ENCODE assay signal across 16 cellular contexts in genomic region chr3:183266454-183266853, GRCh38. TPM values are rescaled to one million over a fixed set of nuclear protein-coding genes. Genes with fewer than 3 reads are reported as not detected.
A peak's percentile ranks its signal among the peaks of the same experiment; 100 is the strongest.
DNase-seq lines count a peak whose midpoint lies in the region; ATAC-seq, FAIRE-seq and TF ChIP-seq lines count a peak whose summit lies in the region.
"Had no signal": no experiment of that assay in that cellular context is flagged by ENCODE, and none has a peak within 500 bp of the region (broad histone marks: within the 10 kb centered on the region; RNA-seq: fewer than 3 reads in every experiment).

No MANE protein-coding gene starts in this region.

- TF ChIP-seq RAD21 in HepG2 (CRISPR knock-in tag; IDR thresholded peaks at IDR 0.05) = no peak

- WGBS in tibial nerve, 2 donors = 81 to 86% methylated on average over 3 of the region's 3 CpGs
- WGBS in prostate gland = 89% methylated on average over 3 of the region's 3 CpGs
- 35% methylated on average over 3 of the region's 3 CpGs for WGBS in HepG2 (ENCODE audit: low lambda C conversion rate)

- H3K9ac ChIP-seq in astrocyte (ENCODE audit: low read length) (peak overlapping the region; percentile 50), mucosa of rectum (ENCODE audit: low read depth in 1 of 2, low read length in 2 of 2) (peak overlapping the region; percentile 28 to 60), HepG2 (ENCODE audit: insufficient read depth, low read depth, low read length) (no peak overlapping the region)

- POLR2A ChIA-PET in HepG2 (lab: Yijun Ruan, JAX) = no interaction called here

- H3K4me2 ChIP-seq in astrocyte (ENCODE audit: low read length) (peak overlapping the region; percentile 82), HepG2 (ENCODE audit: low read depth, low read length) (no peak overlapping the region)

- in situ Hi-C loops in HepG2 (cut with HindIII; ENCODE audit: extremely low pct_ligation_motif_present, low pct_unique_long_range_greater_than_20kb) = no loop called here

- no peaks in the 10 kb centered on the region for H3K27me3 Mint-ChIP-seq in astrocyte (ENCODE audit: low read depth, unreplicated experiment)

- ATAC-seq in activated naive CD4-positive, alpha-beta T cell treated with anti-CD3 and anti-CD28 coated beads, Interleukin-2, amount 50 U/mL, for 72 hours = peak; percentile 72 to 80
- ATAC-seq in HepG2 (no peak), mucosa of descending colon (no peak)

- no peaks in the 10 kb centered on the region for H4K20me1 ChIP-seq in astrocyte (ENCODE audit: insufficient read depth, low read length)
- H4K20me1 ChIP-seq in HepG2 (ENCODE audit: insufficient read depth, low read length) = no peaks in the 10 kb centered on the region

- intact Hi-C loops in prostate gland (cut with DNase I) (no loop called here), HepG2 (cut with micrococcal nuclease; ENCODE audit: unreplicated experiment) (no loop called here), mucosa of descending colon (cut with DNase I, micrococcal nuclease) (no loop called here)

- TF ChIP-seq EP300 in tibial nerve (IDR thresholded peaks at IDR 0.05) (no peak), HepG2 (IDR thresholded peaks at IDR 0.05; ENCODE audit: low read depth in 2 of 2, low read length in 2 of 2) (no peak), HepG2 (CRISPR knock-in tag; IDR thresholded peaks at IDR 0.05; ENCODE audit: borderline replicate concordance) (no peak)

- DNase-seq in activated naive CD4-positive, alpha-beta T cell treated with anti-CD3 and anti-CD28 coated beads, Interleukin-2, amount 50 U/mL, for 72 hours (ENCODE audit: low spot score in 2 of 2) = peak in 1 of 2 donors; percentile 29
- DNase-seq in activated naive CD4-positive, alpha-beta T cell treated with Interleukin-2 at 50 U/mL for 16 hours = no peak
- no peak for DNase-seq in astrocyte (ENCODE audit: low read depth)
- no peak for DNase-seq in tibial nerve (ENCODE audit: low spot score in 2 of 2)
- DNase-seq in prostate gland (ENCODE audit: low spot score) = no peak
- no peak for DNase-seq in HepG2 (ENCODE audit: low spot score)
- no peak for DNase-seq in mucosa of descending colon
- DNase-seq: activated CD4-positive, alpha-beta T cell treated with anti-CD3 and anti-CD28 coated beads, Interleukin-2, amount 50 U/mL, for 1 hour; AML-193; erythroblast; heart left ventricle; left cardiac atrium; naive B cell had no signal

- TF ChIP-seq CTCF in astrocyte (IDR thresholded peaks at IDR 0.05; ENCODE audit: insufficient read depth, low read depth, low read length) = no peak
- no peak for TF ChIP-seq CTCF in tibial nerve (IDR thresholded peaks at IDR 0.05)
- TF ChIP-seq CTCF in prostate gland (IDR thresholded peaks at IDR 0.05) = no peak
- TF ChIP-seq CTCF in HepG2 (CRISPR knock-in tag; IDR thresholded peaks at IDR 0.05) = no peak
- no peak for TF ChIP-seq CTCF in mucosa of descending colon (IDR thresholded peaks at IDR 0.05)

- H3K27me3 ChIP-seq in astrocyte (ENCODE audit: insufficient read depth, low read length) (no peaks in the 10 kb centered on the region), mucosa of rectum (ENCODE audit: control insufficient read depth in 2 of 2, insufficient read depth in 2 of 2, low read length in 2 of 2) (no peaks in the 10 kb centered on the region), tibial nerve (no peaks in the 10 kb centered on the region), prostate gland (replicated peaks; ENCODE audit: insufficient read depth) (no peaks in the 10 kb centered on the region), HepG2 (ENCODE audit: control insufficient read depth in 1 of 2, insufficient read depth in 2 of 2, low read length in 2 of 2) (peaks cover 1 to 20% of the 10 kb centered on the region in 2 experiments; a peak in 4 of 5 replicates)
- H3K27me3 ChIP-seq: heart left ventricle, MG63 had no signal

- no TSS peak for BruUV-seq in HepG2 (replicated peaks; lab: Mats Ljungman, UMichigan)

- H3K4me1 ChIP-seq in astrocyte (ENCODE audit: insufficient read depth, low read length) (peaks cover 24% of the 10 kb centered on the region), mucosa of rectum (ENCODE audit: control insufficient read depth in 2 of 2, insufficient read depth in 2 of 2, low read length in 2 of 2) (peaks cover 46% of the 10 kb centered on the region in 2 donors), tibial nerve (peaks cover 0 to 58% (median 22%) of the 10 kb centered on the region in 4 donors), prostate gland (replicated peaks) (no peaks in the 10 kb centered on the region), HepG2 (ENCODE audit: insufficient read depth, low read length) (peaks cover 12% of the 10 kb centered on the region), mucosa of descending colon (ENCODE audit: low read depth) (peaks cover 41% of the 10 kb centered on the region)

- peaks cover 41% of the 10 kb centered on the region for H3K79me2 ChIP-seq in astrocyte (ENCODE audit: insufficient read depth, low read length)
- no peaks in the 10 kb centered on the region for H3K79me2 ChIP-seq in HepG2 (ENCODE audit: insufficient read depth, low read length)

- H3K36me3 Mint-ChIP-seq in activated naive CD4-positive, alpha-beta T cell treated with anti-CD3 and anti-CD28 coated beads, Interleukin-2, amount 50 U/mL, for 72 hours = peaks cover 17 to 20% of the 10 kb centered on the region in 2 donors
- no peaks in the 10 kb centered on the region for H3K36me3 Mint-ChIP-seq in astrocyte (ENCODE audit: low read depth, unreplicated experiment)
- H3K36me3 Mint-ChIP-seq: naive B cell had no signal

- H3K27ac ChIP-seq in astrocyte (ENCODE audit: low read depth, low read length) (peak overlapping the region; percentile 81), mucosa of rectum (ENCODE audit: low read depth in 2 of 2, low read length in 2 of 2) (peak overlapping the region; percentile 79 to 81), tibial nerve (peak overlapping the region in 3 of 4 donors; percentile 75 to 89 (median 81)), prostate gland (no peak overlapping the region), HepG2 (ENCODE audit: extremely low read length, insufficient read depth, low read length) (no peak overlapping the region)

- H3K9me3 ChIP-seq in astrocyte (ENCODE audit: insufficient read depth, low read depth, low read length) = no peaks in the 10 kb centered on the region
- no peaks in the 10 kb centered on the region for H3K9me3 ChIP-seq in mucosa of rectum (ENCODE audit: control insufficient read depth in 2 of 2, low read length in 2 of 2)
- H3K9me3 ChIP-seq in tibial nerve = no peaks in the 10 kb centered on the region
- no peaks in the 10 kb centered on the region for H3K9me3 ChIP-seq in prostate gland
- no peaks in the 10 kb centered on the region for H3K9me3 ChIP-seq in HepG2 (ENCODE audit: low read length)
- H3K9me3 ChIP-seq in mucosa of descending colon = no peaks in the 10 kb centered on the region
- H3K9me3 ChIP-seq: heart left ventricle, MG63 had no signal

- H3K36me3 ChIP-seq in astrocyte (ENCODE audit: insufficient read depth, low read length) = no peaks in the 10 kb centered on the region
- H3K36me3 ChIP-seq in mucosa of rectum (ENCODE audit: control insufficient read depth in 2 of 2, insufficient read depth in 2 of 2, low read length in 2 of 2) = peaks cover 0 to 9% of the 10 kb centered on the region in 2 donors
- H3K36me3 ChIP-seq in tibial nerve = peaks cover 0 to 16% (median 0%) of the 10 kb centered on the region in 3 donors
- no peaks in the 10 kb centered on the region for H3K36me3 ChIP-seq in prostate gland
- no peaks in the 10 kb centered on the region for H3K36me3 ChIP-seq in HepG2 (replicated peaks in 1 of 2; ENCODE audit: control insufficient read depth in 1 of 2, insufficient read depth in 2 of 2, low read length in 2 of 2)
- H3K36me3 ChIP-seq in mucosa of descending colon (ENCODE audit: low read depth) = no peaks in the 10 kb centered on the region
- H3K36me3 ChIP-seq: MG63 had no signal

- H3K4me3 Mint-ChIP-seq in astrocyte (ENCODE audit: unreplicated experiment) = no peak overlapping the region
- H3K4me3 Mint-ChIP-seq: naive B cell had no signal

- TF ChIP-seq POLR2A in tibial nerve (IDR thresholded peaks at IDR 0.05) (no peak), prostate gland (IDR thresholded peaks at IDR 0.05) (no peak), HepG2 (IDR thresholded peaks at IDR 0.05; ENCODE audit: insufficient read depth in 1 of 2, low read depth in 2 of 2, low read length in 2 of 2) (no peak)

- CTCF ChIA-PET in HepG2 (lab: Yijun Ruan, JAX; ENCODE audit: low intra/inter-chr PET ratio, low total read pairs) = no interaction called here

- H3K4me3 ChIP-seq in astrocyte (ENCODE audit: insufficient read depth, low read depth, low read length) = no peak overlapping the region
- peak overlapping the region in 1 of 2 donors; percentile 29 for H3K4me3 ChIP-seq in mucosa of rectum (ENCODE audit: low read length in 2 of 2)
- peak overlapping the region in 1 of 4 donors; percentile 22 for H3K4me3 ChIP-seq in tibial nerve
- H3K4me3 ChIP-seq in prostate gland = no peak overlapping the region
- H3K4me3 ChIP-seq in HepG2 (replicated peaks in 1 of 3; ENCODE audit: insufficient read depth in 1 of 3, low read depth in 2 of 3, low read length in 3 of 3) = no peak overlapping the region
- H3K4me3 ChIP-seq in mucosa of descending colon = no peak overlapping the region
- H3K4me3 ChIP-seq: MG63 had no signal

- no peak overlapping the region for H3K27ac Mint-ChIP-seq in activated naive CD4-positive, alpha-beta T cell treated with anti-CD3 and anti-CD28 coated beads, Interleukin-2, amount 50 U/mL, for 72 hours
- no peak overlapping the region for H3K27ac Mint-ChIP-seq in astrocyte (ENCODE audit: unreplicated experiment)
- H3K27ac Mint-ChIP-seq: naive B cell had no signal

- H2AFZ ChIP-seq in astrocyte (ENCODE audit: low read depth, low read length) = no peak overlapping the region
- H2AFZ ChIP-seq in HepG2 (ENCODE audit: low read length) = no peak overlapping the region

- peaks cover 16% of the 10 kb centered on the region for H3K4me1 Mint-ChIP-seq in astrocyte (ENCODE audit: low read depth, unreplicated experiment)

- no peaks in the 10 kb centered on the region for H3K9me3 Mint-ChIP-seq in activated naive CD4-positive, alpha-beta T cell treated with anti-CD3 and anti-CD28 coated beads, Interleukin-2, amount 50 U/mL, for 72 hours
- H3K9me3 Mint-ChIP-seq in astrocyte (ENCODE audit: unreplicated experiment) = no peaks in the 10 kb centered on the region
- H3K9me3 Mint-ChIP-seq: naive B cell had no signal

- FAIRE-seq in astrocyte (lab: Jason Lieb, UNC) = no peak
- no peak for FAIRE-seq in HepG2 (lab: Jason Lieb, UNC)
- FAIRE-seq: GM18507 had no signal

RNA-seq across cellular contexts. Expression of gene B3GNT5, which starts 13.4 kb away (rescaled TPM):
- total RNA-seq in activated naive CD4-positive, alpha-beta T cell treated with anti-CD3 and anti-CD28 coated beads, Interleukin-2, amount 50 U/mL, for 72 hours = 10 to 100 TPM; 12.4 to 56.4 TPM
- total RNA-seq in astrocyte (15.1 and 15.8 TPM in 2 replicates), tibial nerve (10 to 100 TPM in 2 of 4 donors, 1 to 10 TPM in 2; 7.1 to 10.7 (median 9.2) TPM), prostate gland (1 to 10 TPM; 5.9 to 7.2 TPM), HepG2 (2016; rRNA removed; fragmentation: Illumina TruSeq; extraction: Trizol) (not detected in 2 replicates), mucosa of descending colon (10 to 100 TPM; 33.7 to 80.1 (median 71.2) TPM)
- total RNA-seq in HepG2 (2016; cell fraction: cytosol; rRNA removed; fragmentation: Illumina TruSeq; extraction: Trizol; ENCODE audit: low read depth) = not detected in 2 replicates
- total RNA-seq in HepG2 (2016; cell fraction: insoluble cytoplasmic fraction; rRNA removed; fragmentation: Illumina TruSeq; extraction: Trizol) = 0.02 TPM in 1 of 2 replicates, not detected in the other
- total RNA-seq in HepG2 (2016; cell fraction: membrane; rRNA removed; fragmentation: Illumina TruSeq; extraction: Trizol) = not detected in 2 replicates
- not detected in 2 replicates for total RNA-seq in HepG2 (2016; cell fraction: nucleus; rRNA removed; fragmentation: Illumina TruSeq; extraction: Trizol)
- polyA plus RNA-seq in HepG2 (2011; rRNA removed) = not detected in 2 replicates
- polyA plus RNA-seq in HepG2 (2011; cell fraction: cytosol; rRNA removed) = 0.01 TPM in 1 of 2 replicates, not detected in the other
- polyA plus RNA-seq in HepG2 (2011; cell fraction: nucleus; rRNA removed) = not detected in 2 replicates
- not detected in 2 replicates for polyA plus RNA-seq in HepG2 (2012)
- polyA plus RNA-seq in HepG2 (2016; cell fraction: cytosol; fragmentation: Illumina TruSeq; extraction: Trizol; ENCODE audit: low read depth) = not detected in 2 replicates
- polyA plus RNA-seq in HepG2 (2016; cell fraction: insoluble cytoplasmic fraction; fragmentation: Illumina TruSeq; extraction: Trizol; ENCODE audit: low read depth) = not detected in 2 replicates
- not detected in 2 replicates for polyA plus RNA-seq in HepG2 (2016; cell fraction: membrane; fragmentation: Illumina TruSeq; extraction: Trizol; ENCODE audit: low read depth)
- polyA plus RNA-seq in HepG2 (2016; cell fraction: nucleus; fragmentation: Illumina TruSeq; extraction: Trizol; ENCODE audit: insufficient read depth, low read depth) = not detected in 2 replicates
- polyA minus RNA-seq in HepG2 (2011; rRNA and poly(A)+ RNA removed; ENCODE audit: low replicate concordance) = 7.5 TPM in 1 of 2 replicates, not detected in the other
- polyA minus RNA-seq in HepG2 (2011; cell fraction: cytosol; rRNA and poly(A)+ RNA removed) = not detected in 2 replicates
- polyA minus RNA-seq in HepG2 (2011; cell fraction: nucleus; rRNA and poly(A)+ RNA removed) = 0.13 TPM in 1 of 2 replicates, not detected in the other

Comparison
In these comparisons a context has a peak if more than half of its experiments do, and no peak if none do; other contexts are left out.
1. ATAC-seq: peak in activated naive CD4-positive, alpha-beta T cell treated with anti-CD3 and anti-CD28 coated beads, Interleukin-2, amount 50 U/mL, for 72 hours (2 of 2); none in HepG2 (single experiment) and mucosa of descending colon (single experiment).
2. H3K27ac ChIP-seq: peak in astrocyte (single experiment), mucosa of rectum (2 of 2) and tibial nerve (3 of 4); none in prostate gland (0 of 2) and HepG2 (single experiment).